In the genomic region with DNA sequence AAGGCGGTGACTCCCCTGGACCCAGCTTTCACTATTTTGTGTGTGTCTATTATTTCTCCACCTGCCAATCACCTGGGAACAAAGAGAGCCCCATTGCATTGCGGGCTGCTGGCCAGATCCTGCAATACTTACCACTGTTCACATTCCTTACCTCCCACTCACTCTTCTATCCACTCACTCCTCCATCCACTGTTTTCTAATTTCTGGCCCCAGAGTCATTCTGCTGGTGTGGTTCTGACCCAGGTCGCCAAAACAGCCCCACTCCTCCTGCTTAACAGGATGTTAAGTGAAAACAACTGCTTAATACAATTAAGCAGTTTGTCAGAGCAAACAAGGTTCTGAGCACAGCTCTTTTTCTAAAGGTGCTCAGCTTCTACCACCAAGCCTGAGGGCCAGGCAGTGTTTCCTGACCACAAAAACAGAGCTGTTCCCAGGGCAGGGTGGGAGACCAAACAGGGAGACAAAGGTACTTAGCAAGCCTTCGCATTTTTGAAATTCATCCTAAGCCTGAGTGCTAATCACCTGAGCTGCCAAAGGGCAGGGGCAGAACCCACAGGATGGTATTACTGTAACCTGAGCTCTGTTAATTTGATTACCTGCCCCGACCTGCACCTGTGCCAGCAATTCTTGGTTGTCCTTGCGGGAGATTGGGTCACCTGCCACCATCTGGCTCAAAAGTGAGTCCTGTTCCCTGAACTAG, we compare ENCODE assay signal across 14 cellular contexts. TPM values are rescaled to one million over a fixed set of nuclear protein-coding genes. Genes with fewer than 3 reads are reported as not detected.
A peak's percentile ranks its signal among the peaks of the same experiment; 100 is the strongest.
DNase-seq lines count a peak whose midpoint lies in the region; ATAC-seq, FAIRE-seq and TF ChIP-seq lines count a peak whose summit lies in the region.
"Had no signal": no experiment of that assay in that cellular context is flagged by ENCODE, and none has a peak within 500 bp of the region (broad histone marks: within the 10 kb centered on the region; RNA-seq: fewer than 3 reads in every experiment).

No MANE protein-coding gene starts in this region.

- peak overlapping the region; percentile 4 for H3K27ac Mint-ChIP-seq in astrocyte (ENCODE audit: unreplicated experiment)
- H3K27ac Mint-ChIP-seq: activated naive CD4-positive, alpha-beta T cell treated with anti-CD3 and anti-CD28 coated beads, Interleukin-2, amount 50 U/mL, for 72 hours had no signal

- H4K20me1 ChIP-seq in astrocyte (ENCODE audit: insufficient read depth, low read length), result no peaks in the 10 kb centered on the region

- no peak overlapping the region for H3K4me3 ChIP-seq in astrocyte (ENCODE audit: insufficient read depth, low read depth, low read length)
- H3K4me3 ChIP-seq: A549, thoracic aorta had no signal

- no peak overlapping the region for H3K4me3 Mint-ChIP-seq in astrocyte (ENCODE audit: unreplicated experiment)
- H3K4me3 Mint-ChIP-seq: IgD-negative memory B cell had no signal

- H2AFZ ChIP-seq in astrocyte (ENCODE audit: low read depth, low read length), result no peak overlapping the region

- no peaks in the 10 kb centered on the region for H3K27me3 ChIP-seq in astrocyte (ENCODE audit: insufficient read depth, low read length)

- H3K79me2 ChIP-seq in astrocyte (ENCODE audit: insufficient read depth, low read length), result no peaks in the 10 kb centered on the region

- H3K4me1 Mint-ChIP-seq in astrocyte (ENCODE audit: low read depth, unreplicated experiment), result peaks cover 23% of the 10 kb centered on the region

- H3K4me2 ChIP-seq in astrocyte (ENCODE audit: low read length), result peak overlapping the region; percentile 13
- H3K4me2 ChIP-seq: A549 had no signal

- H3K9me3 ChIP-seq in astrocyte (ENCODE audit: insufficient read depth, low read depth, low read length), result no peaks in the 10 kb centered on the region
- H3K9me3 ChIP-seq: A549, thoracic aorta had no signal

- H3K27ac ChIP-seq in 22Rv1, result peak overlapping the region; percentile 79
- H3K27ac ChIP-seq in astrocyte (ENCODE audit: low read depth, low read length), result no peak overlapping the region
- H3K27ac ChIP-seq: A549, thoracic aorta had no signal

- H3K9ac ChIP-seq in astrocyte (ENCODE audit: low read length), result no peak overlapping the region

- DNase-seq in NCI-H146 treated with DMSO at 0.1 percent for 48 hours (lab: John Stamatoyannopoulos, UW; ENCODE audit: unreplicated experiment), result peak; percentile 16
- peak; percentile 58 for DNase-seq in astrocyte (ENCODE audit: low read depth)
- DNase-seq in left kidney (ENCODE audit: low read depth, low spot score), result peak; percentile 55
- no peak for DNase-seq in CD1c-positive myeloid dendritic cell (ENCODE audit: extremely low spot score)
- DNase-seq in NCI-H446 treated with DMSO at 0.1 percent for 48 hours (lab: John Stamatoyannopoulos, UW), result no peak
- DNase-seq: activated CD4-positive, CD25-positive, alpha-beta regulatory T cell treated with anti-CD3 and anti-CD28 coated beads, Interleukin-2, amount 50 U/mL, for 72 hours had no signal

- FAIRE-seq in astrocyte (lab: Jason Lieb, UNC), result no peak
- FAIRE-seq: A549 had no signal

- H3K9me3 Mint-ChIP-seq in astrocyte (ENCODE audit: unreplicated experiment), result peaks cover 7% of the 10 kb centered on the region
- H3K9me3 Mint-ChIP-seq: activated naive CD4-positive, alpha-beta T cell treated with anti-CD3 and anti-CD28 coated beads, Interleukin-2, amount 50 U/mL, for 72 hours had no signal

- H3K36me3 Mint-ChIP-seq in astrocyte (ENCODE audit: low read depth, unreplicated experiment), result peaks cover 2% of the 10 kb centered on the region
- H3K36me3 Mint-ChIP-seq: activated naive CD4-positive, alpha-beta T cell treated with anti-CD3 and anti-CD28 coated beads, Interleukin-2, amount 50 U/mL, for 72 hours; IgD-negative memory B cell had no signal

- H3K4me1 ChIP-seq in astrocyte (ENCODE audit: insufficient read depth, low read length), result no peaks in the 10 kb centered on the region
- H3K4me1 ChIP-seq: A549 had no signal

- ATAC-seq in GM21528 (IDR thresholded peaks at IDR 0.05; ENCODE audit: low FRiP score, unreplicated experiment), result no peak
- no peak for ATAC-seq in GM19324 (IDR thresholded peaks at IDR 0.05; ENCODE audit: low FRiP score, unreplicated experiment)
- ATAC-seq: A549; activated naive CD4-positive, alpha-beta T cell treated with anti-CD3 and anti-CD28 coated beads, Interleukin-2, amount 50 U/mL, for 72 hours had no signal

- H3K27me3 Mint-ChIP-seq in astrocyte (ENCODE audit: low read depth, unreplicated experiment), result peaks cover 1% of the 10 kb centered on the region

- H3K36me3 ChIP-seq in astrocyte (ENCODE audit: insufficient read depth, low read length), result no peaks in the 10 kb centered on the region
- H3K36me3 ChIP-seq: thoracic aorta had no signal

- TF ChIP-seq CTCF in 22Rv1 (IDR thresholded peaks at IDR 0.05) (no peak), astrocyte (IDR thresholded peaks at IDR 0.05; ENCODE audit: insufficient read depth, low read depth, low read length) (no peak)

RNA-seq across cellular contexts. Expression of a gene that starts 38.5 kb away (rescaled TPM):
- total RNA-seq in astrocyte, result 47.3 and 50.7 TPM in 2 replicates

RNA-seq across cellular contexts. Expression of a gene that starts 41.4 kb away (rescaled TPM):
- total RNA-seq in astrocyte, result not detected in 2 replicates
- total RNA-seq: activated naive CD4-positive, alpha-beta T cell treated with anti-CD3 and anti-CD28 coated beads, Interleukin-2, amount 50 U/mL, for 72 hours; RPMI7951 had no signal

Comparison
In these comparisons a context has a peak if more than half of its experiments do, and no peak if none do; other contexts are left out.
1. DNase-seq: peak in NCI-H146 treated with DMSO at 0.1 percent for 48 hours (single experiment), astrocyte (single experiment) and left kidney (single experiment); none in CD1c-positive myeloid dendritic cell (single experiment) and NCI-H446 treated with DMSO at 0.1 percent for 48 hours (single experiment).